Comparison of ENCODE assay signal across 8 cellular contexts in genomic region chr1:53062731-53063591, GRCh38. TPM values are rescaled to one million over a fixed set of nuclear protein-coding genes. Genes with fewer than 3 reads are reported as not detected.
A peak's percentile ranks its signal among the peaks of the same experiment; 100 is the strongest.
DNase-seq lines count a peak whose midpoint lies in the region; ATAC-seq and TF ChIP-seq lines count a peak whose summit lies in the region.

No MANE protein-coding gene starts in this region.

- intact Hi-C loops in heart left ventricle (cut with DNase I) (loop anchor here in 4 of 10 donors (5.0 to 10.0 kb wide), 6 partner anchors 46 to 122 kb away; no protein-coding TSS in a partner anchor), CD14-positive monocyte (cut with micrococcal nuclease) (no loop called here)

- 2 to 27% (median 21%) methylated on average over 23 to 58 of the region's 58 CpGs for WGBS in heart left ventricle, 4 donors

- no peak overlapping the region for H3K4me2 ChIP-seq in parathyroid adenoma (ENCODE audit: low read length)

- peaks cover 6% of the 10 kb centered on the region for H3K4me1 Mint-ChIP-seq in CD14-positive monocyte

- H3K9me3 ChIP-seq in heart left ventricle = no peaks in the 10 kb centered on the region
- no peaks in the 10 kb centered on the region for H3K9me3 ChIP-seq in parathyroid adenoma (ENCODE audit: control insufficient read depth, low read length)

- H3K27ac ChIP-seq in heart left ventricle (peak overlapping the region in 9 of 12 donors; percentile 64 to 90 (median 83)), parathyroid adenoma (no peak overlapping the region)

- TF ChIP-seq CTCF in AG10803 (conservative IDR thresholded peaks at IDR 0.05; ENCODE audit: low read length) (peak; percentile 10; the same call in 1 of the 2 replicates), heart left ventricle (IDR thresholded peaks at IDR 0.05) (no peak), parathyroid adenoma (IDR thresholded peaks at IDR 0.05) (no peak), CD14-positive monocyte (IDR thresholded peaks at IDR 0.05) (no peak)

- H3K4me1 ChIP-seq in heart left ventricle = peaks cover 0 to 40% (median 18%) of the 10 kb centered on the region in 12 donors
- no peaks in the 10 kb centered on the region for H3K4me1 ChIP-seq in parathyroid adenoma

- no peaks in the 10 kb centered on the region for H3K79me2 ChIP-seq in parathyroid adenoma

- H3K36me3 ChIP-seq in heart left ventricle (no peaks in the 10 kb centered on the region), parathyroid adenoma (ENCODE audit: control insufficient read depth, insufficient read depth, low read length) (no peaks in the 10 kb centered on the region)

- DNase-seq in AG10803 (ENCODE audit: low read depth) = no peak
- peak in 2 of 5 donors; percentile 28 to 62 for DNase-seq in heart left ventricle
- no peak for DNase-seq in CD14-positive monocyte (ENCODE audit: low spot score)
- no peak for DNase-seq in NCI-H2029 (lab: John Stamatoyannopoulos, UW)

- peak overlapping the region; percentile 77 for H3K4me3 ChIP-seq in AG10803 (ENCODE audit: low read length)
- H3K4me3 ChIP-seq in heart left ventricle = peak overlapping the region; percentile 55 to 89 (median 71)
- no peak overlapping the region for H3K4me3 ChIP-seq in parathyroid adenoma (ENCODE audit: low read depth, low read length)

- peak overlapping the region in 1 of 2 donors; percentile 74 for H3K4me3 Mint-ChIP-seq in CD14-positive monocyte

- H3K27me3 Mint-ChIP-seq in CD14-positive monocyte (ENCODE audit: low read depth in 3 of 3) = peaks cover 42 to 65% (median 49%) of the 10 kb centered on the region in 3 donors

- ATAC-seq in SK-N-SH treated with all-trans-retinoic acid at 6 μM for 48 hours = peak; percentile 26
- ATAC-seq in heart left ventricle = peak in 2 of 4 donors; percentile 14 to 23
- no peak for ATAC-seq in HG03025 (IDR thresholded peaks at IDR 0.05; ENCODE audit: low FRiP score, unreplicated experiment)
- no peak for ATAC-seq in GM19463 (IDR thresholded peaks at IDR 0.05; ENCODE audit: unreplicated experiment)

- peak overlapping the region; percentile 38 for H2AFZ ChIP-seq in parathyroid adenoma

- no peak for TF ChIP-seq POLR2A in heart left ventricle (IDR thresholded peaks at IDR 0.05)

- no peaks in the 10 kb centered on the region for H3K36me3 Mint-ChIP-seq in CD14-positive monocyte

- no peak overlapping the region for H3K9ac ChIP-seq in parathyroid adenoma

- peaks cover 0 to 7% (median 2%) of the 10 kb centered on the region in 7 donors for H3K9me3 Mint-ChIP-seq in CD14-positive monocyte

- H3K27ac Mint-ChIP-seq in CD14-positive monocyte = no peak overlapping the region

- H3K27me3 ChIP-seq in heart left ventricle (peaks cover 0 to 28% (median 3%) of the 10 kb centered on the region in 9 donors), parathyroid adenoma (ENCODE audit: control insufficient read depth, insufficient read depth, low read length) (no peaks in the 10 kb centered on the region)

TF ChIP-seq in SK-N-SH treated with all-trans-retinoic acid at 6 μM for 48 hours, 23 proteins besides CTCF, POLR2A, EP300 and RAD21:
- no peak for TF ChIP-seq CSRNP3 (CRISPR knock-in tag; IDR thresholded peaks at IDR 0.05)
- TF ChIP-seq TCF4 (CRISPR knock-in tag; IDR thresholded peaks at IDR 0.05; ENCODE audit: borderline replicate concordance) = no peak
- no peak for TF ChIP-seq ISL1 (CRISPR knock-in tag; IDR thresholded peaks at IDR 0.05)
- no peak for TF ChIP-seq SNAI2 (CRISPR knock-in tag; IDR thresholded peaks at IDR 0.05)
- no peak for TF ChIP-seq ZNF565 (CRISPR knock-in tag; conservative IDR thresholded peaks at IDR 0.05; ENCODE audit: low read depth)

RNA-seq across cellular contexts. Expression of gene PODN, which starts 0.9 kb away (rescaled TPM):
- total RNA-seq in heart left ventricle = 10 to 100 TPM in 8 of 9 donors, 1 to 10 TPM in 1; 5.9 to 61.8 (median 18.5) TPM
- polyA plus RNA-seq in heart left ventricle = 1 to 10 TPM; 5.2 to 9.8 TPM
- not detected for polyA plus RNA-seq in CD14-positive monocyte

Comparison
In these comparisons a context has a peak if more than half of its experiments do, and no peak if none do; other contexts are left out.
1. RNA of gene PODN, which starts 0.9 kb away (polyA plus RNA-seq): 5.2 to 9.8 TPM in heart left ventricle; not detected in CD14-positive monocyte; every median in the first group is over 4 times any median in the second.